8 cellular contexts compared by ENCODE assay signal in genomic region chr3:111859061-111859973, GRCh38. TPM values are rescaled to one million over a fixed set of nuclear protein-coding genes. Genes with fewer than 3 reads are reported as not detected.
DNase-seq lines count a peak whose midpoint lies in the region; ATAC-seq and TF ChIP-seq lines count a peak whose summit lies in the region.

PHLDB2 (plus strand) TSS chr3:111859265; CDS start chr3:111884078, 24,813 bp downstream.

- no TSS peak for BruUV-seq in PC-3 (replicated peaks; lab: Mats Ljungman, UMichigan)

- no peaks in the 10 kb centered on the region for H3K36me3 Mint-ChIP-seq in activated T-helper 17 cell treated with anti-CD3 and anti-CD28 coated beads, Interleukin-2, amount 50 U/mL, for 72 hours (ENCODE audit: low read depth)

- peaks cover 10% of the 10 kb centered on the region for H3K4me1 Mint-ChIP-seq in activated T-helper 17 cell treated with anti-CD3 and anti-CD28 coated beads, Interleukin-2, amount 50 U/mL, for 72 hours

- H3K4me3 ChIP-seq in PC-3 (ENCODE audit: low read length) (peak within 1 kb of the TSS; percentile 72), fibroblast of lung (replicated peaks in 1 of 4; ENCODE audit: control extremely low read depth in 1 of 4, insufficient read depth in 1 of 4, low read depth in 3 of 4, low read length in 4 of 4) (peak within 1 kb of the TSS; percentile 70 to 96 (median 86)), neural cell (ENCODE audit: low read length) (peak within 1 kb of the TSS; percentile 86), testis (peak within 1 kb of the TSS; percentile 78 to 82)

- intact Hi-C loops in PC-3 (cut with micrococcal nuclease) (no loop called here), testis (cut with DNase I; ENCODE audit: low total_unique reads) (no loop called here)

- 0 to 1% methylated on average over 42 to 77 of the region's 78 CpGs for WGBS in testis, 2 donors

- H3K27me3 ChIP-seq in PC-3 (ENCODE audit: low read length), result no peaks in the 10 kb centered on the region
- no peaks in the 10 kb centered on the region for H3K27me3 ChIP-seq in fibroblast of lung (ENCODE audit: control insufficient read depth, insufficient read depth, low read length)
- H3K27me3 ChIP-seq in neural cell (ENCODE audit: insufficient read depth, low read depth, low read length), result peaks cover 29% of the 10 kb centered on the region
- no peaks in the 10 kb centered on the region for H3K27me3 ChIP-seq in testis

- peak within 1 kb of the TSS; percentile 95 for H3K9ac ChIP-seq in PC-3 (ENCODE audit: low read length)
- H3K9ac ChIP-seq in fibroblast of lung (ENCODE audit: insufficient read depth, low read length), result peak within 1 kb of the TSS; percentile 94
- H3K9ac ChIP-seq in neural cell (ENCODE audit: low read length), result peak within 1 kb of the TSS; percentile 38

- H3F3A ChIP-seq in PC-3 (ENCODE audit: low read length, unreplicated experiment) (no peaks in the 10 kb centered on the region), neural cell (ENCODE audit: insufficient read depth, low read length, poor library complexity, severe bottlenecking) (peaks cover 5% of the 10 kb centered on the region)

- H3K27ac Mint-ChIP-seq in activated T-helper 17 cell treated with anti-CD3 and anti-CD28 coated beads, Interleukin-2, amount 50 U/mL, for 72 hours, result peak within 1 kb of the TSS; percentile 69

- peak within 1 kb of the TSS; percentile 94 for H3K27ac ChIP-seq in PC-3 (ENCODE audit: low read length)
- H3K27ac ChIP-seq in fibroblast of lung (ENCODE audit: insufficient read depth, low read length), result peak within 1 kb of the TSS; percentile 94
- H3K27ac ChIP-seq in neural cell (ENCODE audit: low read length), result no peak within 1 kb of the TSS
- H3K27ac ChIP-seq in testis, result peak within 1 kb of the TSS; percentile 94

- H3K4me1 ChIP-seq in PC-3 (ENCODE audit: insufficient read depth, low read length) (peaks cover 37% of the 10 kb centered on the region), fibroblast of lung (ENCODE audit: control insufficient read depth, extremely low read depth, insufficient read depth, low read length) (peaks cover 3% of the 10 kb centered on the region), testis (peaks cover 9% of the 10 kb centered on the region)

- H3K36me3 ChIP-seq in PC-3 (ENCODE audit: low read depth, low read length), result no peaks in the 10 kb centered on the region
- H3K36me3 ChIP-seq in fibroblast of lung (ENCODE audit: control insufficient read depth, insufficient read depth, low read length), result no peaks in the 10 kb centered on the region
- no peaks in the 10 kb centered on the region for H3K36me3 ChIP-seq in neural cell (ENCODE audit: insufficient read depth, low read length)
- no peaks in the 10 kb centered on the region for H3K36me3 ChIP-seq in testis (ENCODE audit: low read depth, missing control alignments)

- peak within 1 kb of the TSS; percentile 91 for H3K4me3 Mint-ChIP-seq in activated T-helper 17 cell treated with anti-CD3 and anti-CD28 coated beads, Interleukin-2, amount 50 U/mL, for 72 hours

- no peak for TF ChIP-seq RAD21 in neural cell (conservative IDR thresholded peaks at IDR 0.05)

- H3K9me2 ChIP-seq in PC-3 (replicated peaks; ENCODE audit: low read length) (no peaks in the 10 kb centered on the region), neural cell (ENCODE audit: insufficient read depth, low read length) (no peaks in the 10 kb centered on the region)

- H3K79me2 ChIP-seq in PC-3 (ENCODE audit: low read length), result peaks cover 70% of the 10 kb centered on the region
- H3K79me2 ChIP-seq in fibroblast of lung (ENCODE audit: control insufficient read depth, insufficient read depth, low read length), result peaks cover 26% of the 10 kb centered on the region
- no peaks in the 10 kb centered on the region for H3K79me2 ChIP-seq in neural cell (replicated peaks; ENCODE audit: insufficient read depth, low read length)

- DNase-seq in ELR (ENCODE audit: low read depth) (peak; percentile 90), PC-3 (peak; percentile 97), fibroblast of lung (ENCODE audit: low read depth in 2 of 2) (peak; percentile 71 to 85), testis (peak; percentile 78), DMS114 treated with DMSO at 0.1 percent for 48 hours (lab: John Stamatoyannopoulos, UW; ENCODE audit: unreplicated experiment) (no peak)

- H3K9me3 ChIP-seq in PC-3 (ENCODE audit: low read length), result no peaks in the 10 kb centered on the region
- H3K9me3 ChIP-seq in fibroblast of lung (ENCODE audit: control insufficient read depth, insufficient read depth, low read depth, low read length), result no peaks in the 10 kb centered on the region
- no peaks in the 10 kb centered on the region for H3K9me3 ChIP-seq in neural cell (ENCODE audit: low read length)
- no peaks in the 10 kb centered on the region for H3K9me3 ChIP-seq in testis

- TF ChIP-seq EP300 in neural cell (conservative IDR thresholded peaks at IDR 0.05; ENCODE audit: poor library complexity, severe bottlenecking), result no peak

- no peak for TF ChIP-seq POLR2A in testis (IDR thresholded peaks at IDR 0.05)

- TF ChIP-seq CTCF in PC-3 (conservative IDR thresholded peaks at IDR 0.05; ENCODE audit: low read depth, low read length) (peak; percentile 40), fibroblast of lung (conservative IDR thresholded peaks at IDR 0.05 in 1 of 2, IDR thresholded peaks at IDR 0.05 in 1 of 2; ENCODE audit: low read depth in 1 of 2, low read length in 2 of 2) (no peak), neural cell (IDR thresholded peaks at IDR 0.05; ENCODE audit: poor library complexity, severe bottlenecking) (peak; percentile 22), testis (IDR thresholded peaks at IDR 0.05) (no peak)

- ATAC-seq in HG02981 (IDR thresholded peaks at IDR 0.05; ENCODE audit: unreplicated experiment), result peak; percentile 49
- ATAC-seq in PC-3, result peak; percentile 75
- peak; percentile 66 for ATAC-seq in activated T-helper 17 cell treated with anti-CD3 and anti-CD28 coated beads, Interleukin-2, amount 50 U/mL, for 72 hours (replicated peaks)

- H3K9me3 Mint-ChIP-seq in activated T-helper 17 cell treated with anti-CD3 and anti-CD28 coated beads, Interleukin-2, amount 50 U/mL, for 72 hours, result no peaks in the 10 kb centered on the region

- H3K4me2 ChIP-seq in PC-3 (ENCODE audit: low read length) (peak within 1 kb of the TSS; percentile 80), fibroblast of lung (ENCODE audit: extremely low read depth, insufficient read depth, low read length) (peak within 1 kb of the TSS; percentile 87), neural cell (ENCODE audit: low read length) (peak within 1 kb of the TSS; percentile 12)

- peak within 1 kb of the TSS; percentile 70 for H2AFZ ChIP-seq in PC-3 (ENCODE audit: low read length)
- H2AFZ ChIP-seq in fibroblast of lung (ENCODE audit: low read length), result peak within 1 kb of the TSS; percentile 80
- H2AFZ ChIP-seq in neural cell (ENCODE audit: low read depth, low read length), result peak within 1 kb of the TSS; percentile 11

- H4K20me1 ChIP-seq in PC-3 (ENCODE audit: low read length), result peaks cover 37% of the 10 kb centered on the region
- no peaks in the 10 kb centered on the region for H4K20me1 ChIP-seq in fibroblast of lung (ENCODE audit: control insufficient read depth, extremely low read depth, insufficient read depth, low read length)
- no peaks in the 10 kb centered on the region for H4K20me1 ChIP-seq in neural cell (ENCODE audit: insufficient read depth)

- POLR2A ChIA-PET in PC-3 (lab: Charles Lee; ENCODE audit: unreplicated experiment), result interaction anchor here (0.6 to 1.6 kb wide), 9 partner anchors 8 to 1718 kb away, joined by 3 to 12 read pairs (median 5); no protein-coding TSS in a partner anchor

- CTCF ChIA-PET in PC-3 (lab: Charles Lee), result interaction anchor here (0.5 to 2.4 kb wide), 24 partner anchors 7 to 281 kb away, joined by 3 to 76 read pairs (median 5); partner anchors contain the start of gene ABHD10

- no peaks in the 10 kb centered on the region for H3K27me3 Mint-ChIP-seq in activated T-helper 17 cell treated with anti-CD3 and anti-CD28 coated beads, Interleukin-2, amount 50 U/mL, for 72 hours

TF ChIP-seq in neural cell, 6 proteins besides CTCF, POLR2A, EP300 and RAD21:
- TF ChIP-seq POLR2AphosphoS5 (IDR thresholded peaks at IDR 0.05), result no peak

RNA-seq across cellular contexts. Expression of gene PHLDB2, which starts in this region (rescaled TPM):
- total RNA-seq in PC-3 (2014; rRNA removed), result 90.1 and 104 TPM in 2 replicates
- total RNA-seq in activated T-helper 17 cell treated with anti-CD3 and anti-CD28 coated beads, Interleukin-2, amount 50 U/mL, for 72 hours, result 1 to 10 TPM; 2.9 TPM
- total RNA-seq in fibroblast of lung, result 43.4 and 47.9 TPM in 2 replicates
- polyA plus RNA-seq in fibroblast of lung, result 14.3 and 33.8 TPM in 2 replicates
- 12.3 and 30.8 TPM in 2 replicates for polyA plus RNA-seq in fibroblast of lung (2012)
- 6.7 and 37.4 TPM in 2 replicates for polyA minus RNA-seq in fibroblast of lung (ENCODE audit: low replicate concordance)
- polyA plus RNA-seq in neural cell, result 1.4 and 2.4 TPM in 2 replicates
- polyA minus RNA-seq in neural cell, result 1.9 and 2.5 TPM in 2 replicates
- total RNA-seq in testis, result 10 to 100 TPM; 11.7 to 16.5 TPM
- 12.3 TPM for polyA plus RNA-seq in testis (ENCODE audit: insufficient read depth, low read depth, low replicate concordance)

Comparison
In these comparisons a context has a peak if more than half of its experiments do, and no peak if none do; other contexts are left out.
1. H2AFZ ChIP-seq: peak in every context shown above with its lines; median percentile 80 in fibroblast of lung; 70 in PC-3; 11 in neural cell.
2. H3K4me2 ChIP-seq: peak in every context shown above with its lines; median percentile 87 in fibroblast of lung; 80 in PC-3; 12 in neural cell.
3. H3K9ac ChIP-seq: peak in every context shown above with its lines; median percentile 95 in PC-3; 94 in fibroblast of lung; 38 in neural cell.
4. CTCF ChIP-seq: peak in PC-3 (single experiment) and neural cell (single experiment); none in fibroblast of lung (0 of 2) and testis (0 of 3).
5. Peak in every context shown above with its lines, with median percentiles within 50 percentile points of each other: ATAC-seq and H3K4me3 ChIP-seq.